7 cellular contexts compared by ENCODE assay signal in genomic region chr15:44560926-44561325, GRCh38. TPM values are rescaled to one million over a fixed set of nuclear protein-coding genes. Genes with fewer than 3 reads are reported as not detected.
DNase-seq lines count a peak whose midpoint lies in the region; ATAC-seq and TF ChIP-seq lines count a peak whose summit lies in the region.
"Not testable (repeated sequence)": the region's sequence is repeated elsewhere in the genome, so short reads cannot be mapped to it uniquely, and the experiment has no call there.

No MANE protein-coding gene starts in this region.

- peaks cover 22% of the 10 kb centered on the region for H3K4me1 Mint-ChIP-seq in CD8-positive, alpha-beta T cell (ENCODE audit: low read depth)
- H3K4me1 Mint-ChIP-seq in HFFc6 (ENCODE audit: low read depth); immature natural killer cell: not testable (repeated sequence)
- peaks cover 15% of the 10 kb centered on the region for H3K4me1 Mint-ChIP-seq in activated CD4-positive, alpha-beta T cell treated with anti-CD3 and anti-CD28 coated beads, Interleukin-2, amount 10 ng/mL, durations not matched to agents 24 days and 14 days
- H3K4me1 Mint-ChIP-seq in activated T-cell treated with anti-CD3 and anti-CD28 coated beads, Interleukin-2, amount 50 U/mL, for 4 hours (ENCODE audit: low read depth) = peaks cover 26% of the 10 kb centered on the region
- peaks cover 33% of the 10 kb centered on the region for H3K4me1 Mint-ChIP-seq in activated naive CD8-positive, alpha-beta T cell (ENCODE audit: low read depth)
- peaks cover 12% of the 10 kb centered on the region for H3K4me1 Mint-ChIP-seq in stimulated activated effector memory CD8-positive, alpha-beta T cell treated with anti-CD3 and anti-CD28 coated beads, Interleukin-12 subunit alpha, Interleukin-12 subunit beta, amount 100 ng/mL, for 72 hours

- not testable (repeated sequence) for H3K9me3 Mint-ChIP-seq in CD8-positive, alpha-beta T cell; HFFc6; activated CD4-positive, alpha-beta T cell treated with anti-CD3 and anti-CD28 coated beads, Interleukin-2, amount 10 ng/mL, durations not matched to agents 24 days and 14 days; activated T-cell treated with anti-CD3 and anti-CD28 coated beads, Interleukin-2, amount 50 U/mL, for 4 hours; activated naive CD8-positive, alpha-beta T cell (ENCODE audit: low read depth); immature natural killer cell; stimulated activated effector memory CD8-positive, alpha-beta T cell treated with anti-CD3 and anti-CD28 coated beads, Interleukin-12 subunit alpha, Interleukin-12 subunit beta, amount 100 ng/mL, for 72 hours

- CTCF ChIA-PET in CD8-positive, alpha-beta T cell (lab: Charles Lee) = not testable (repeated sequence)

- H3K27ac ChIP-seq in CD8-positive, alpha-beta T cell (ENCODE audit: low read depth, low read length) = not testable (repeated sequence)

- not testable (repeated sequence) for H3K4me3 Mint-ChIP-seq in CD8-positive, alpha-beta T cell; HFFc6; activated CD4-positive, alpha-beta T cell treated with anti-CD3 and anti-CD28 coated beads, Interleukin-2, amount 10 ng/mL, durations not matched to agents 24 days and 14 days; activated T-cell treated with anti-CD3 and anti-CD28 coated beads, Interleukin-2, amount 50 U/mL, for 4 hours; activated naive CD8-positive, alpha-beta T cell; immature natural killer cell; stimulated activated effector memory CD8-positive, alpha-beta T cell treated with anti-CD3 and anti-CD28 coated beads, Interleukin-12 subunit alpha, Interleukin-12 subunit beta, amount 100 ng/mL, for 72 hours

- H3K27ac Mint-ChIP-seq in CD8-positive, alpha-beta T cell = peak overlapping the region; percentile 75
- H3K27ac Mint-ChIP-seq in HFFc6 = peak overlapping the region; percentile 22
- H3K27ac Mint-ChIP-seq in activated CD4-positive, alpha-beta T cell treated with anti-CD3 and anti-CD28 coated beads, Interleukin-2, amount 10 ng/mL, durations not matched to agents 24 days and 14 days = peak overlapping the region; percentile 45
- peak overlapping the region; percentile 78 for H3K27ac Mint-ChIP-seq in activated naive CD8-positive, alpha-beta T cell
- peak overlapping the region; percentile 38 to 74 (median 47) for H3K27ac Mint-ChIP-seq in immature natural killer cell
- H3K27ac Mint-ChIP-seq in stimulated activated effector memory CD8-positive, alpha-beta T cell treated with anti-CD3 and anti-CD28 coated beads, Interleukin-12 subunit alpha, Interleukin-12 subunit beta, amount 100 ng/mL, for 72 hours = peak overlapping the region; percentile 81

- POLR2A ChIA-PET in CD8-positive, alpha-beta T cell (lab: Charles Lee) = not testable (repeated sequence)

- ATAC-seq in CD8-positive, alpha-beta T cell = peak; percentile 68
- peak; percentile 10 to 14 for ATAC-seq in activated T-cell treated with anti-CD3 and anti-CD28 coated beads, Interleukin-2, amount 50 U/mL, for 4 hours
- not testable (repeated sequence) for ATAC-seq in stimulated activated effector memory CD8-positive, alpha-beta T cell treated with anti-CD3 and anti-CD28 coated beads, Interleukin-12 subunit alpha, Interleukin-12 subunit beta, amount 100 ng/mL, for 72 hours

- TF ChIP-seq CTCF in CD8-positive, alpha-beta T cell (IDR thresholded peaks at IDR 0.05); HFFc6 (IDR thresholded peaks at IDR 0.05): not testable (repeated sequence)

- not testable (repeated sequence) for DNase-seq in CD8-positive, alpha-beta T cell; HFFc6; activated CD4-positive, alpha-beta T cell treated with anti-CD3 and anti-CD28 coated beads, Interleukin-2, amount 10 ng/mL, durations not matched to agents 24 days and 14 days; activated T-cell treated with anti-CD3 and anti-CD28 coated beads, Interleukin-2, amount 50 U/mL, for 4 hours; immature natural killer cell; stimulated activated effector memory CD8-positive, alpha-beta T cell treated with anti-CD3 and anti-CD28 coated beads, Interleukin-12 subunit alpha, Interleukin-12 subunit beta, amount 100 ng/mL, for 72 hours (ENCODE audit: low spot score in 2 of 2)

- peaks cover 65% of the 10 kb centered on the region for H3K36me3 ChIP-seq in CD8-positive, alpha-beta T cell (ENCODE audit: insufficient read depth, low read length)

- H3K27me3 Mint-ChIP-seq in CD8-positive, alpha-beta T cell (ENCODE audit: low read depth); HFFc6 (ENCODE audit: insufficient read depth); activated CD4-positive, alpha-beta T cell treated with anti-CD3 and anti-CD28 coated beads, Interleukin-2, amount 10 ng/mL, durations not matched to agents 24 days and 14 days; activated T-cell treated with anti-CD3 and anti-CD28 coated beads, Interleukin-2, amount 50 U/mL, for 4 hours (ENCODE audit: low read depth); activated naive CD8-positive, alpha-beta T cell; immature natural killer cell (ENCODE audit: low read depth in 3 of 3): not testable (repeated sequence)

- not testable (repeated sequence) for H3K9me3 ChIP-seq in CD8-positive, alpha-beta T cell (ENCODE audit: low read length)

- not testable (repeated sequence) for H3K27me3 ChIP-seq in CD8-positive, alpha-beta T cell (ENCODE audit: insufficient read depth, low read length)

- not testable (repeated sequence) for H3K4me3 ChIP-seq in CD8-positive, alpha-beta T cell (ENCODE audit: low read depth, low read length)

- intact Hi-C loops in CD8-positive, alpha-beta T cell (cut with DNase I, micrococcal nuclease); activated CD4-positive, alpha-beta T cell treated with anti-CD3 and anti-CD28 coated beads, Interleukin-2, amount 10 ng/mL, durations not matched to agents 24 days and 14 days (cut with micrococcal nuclease): not testable (repeated sequence)

- H3K36me3 Mint-ChIP-seq in CD8-positive, alpha-beta T cell = peaks cover 83% of the 10 kb centered on the region
- H3K36me3 Mint-ChIP-seq in HFFc6 (ENCODE audit: low read depth) (peaks cover 56% of the 10 kb centered on the region), immature natural killer cell (peaks cover 9 to 39% (median 22%) of the 10 kb centered on the region in 3 donors)
- H3K36me3 Mint-ChIP-seq in activated CD4-positive, alpha-beta T cell treated with anti-CD3 and anti-CD28 coated beads, Interleukin-2, amount 10 ng/mL, durations not matched to agents 24 days and 14 days (ENCODE audit: low read depth) = peaks cover 73% of the 10 kb centered on the region
- peaks cover 57% of the 10 kb centered on the region for H3K36me3 Mint-ChIP-seq in activated T-cell treated with anti-CD3 and anti-CD28 coated beads, Interleukin-2, amount 50 U/mL, for 4 hours (ENCODE audit: insufficient read depth)
- H3K36me3 Mint-ChIP-seq in activated naive CD8-positive, alpha-beta T cell = peaks cover 18% of the 10 kb centered on the region
- H3K36me3 Mint-ChIP-seq in stimulated activated effector memory CD8-positive, alpha-beta T cell treated with anti-CD3 and anti-CD28 coated beads, Interleukin-12 subunit alpha, Interleukin-12 subunit beta, amount 100 ng/mL, for 72 hours = peaks cover 100% of the 10 kb centered on the region

- peaks cover 16% of the 10 kb centered on the region for H3K4me1 ChIP-seq in CD8-positive, alpha-beta T cell (ENCODE audit: insufficient read depth, low read length)

RNA-seq across cellular contexts. Expression of gene EIF3J, which starts 24.0 kb away (rescaled TPM):
- 10 to 100 TPM; 63.7 to 68.9 TPM for total RNA-seq in CD8-positive, alpha-beta T cell
- 100 to 1,000 TPM in 1 of 6 experiments, 10 to 100 TPM in 5; 83.2 to 120 (median 87.5) TPM for total RNA-seq in HFFc6 (2021; fragmentation: NEBNext Ultra II Directional; extraction: Animal tissue kit (Norgen Biotek cat#: 25700))
- total RNA-seq in activated CD4-positive, alpha-beta T cell treated with anti-CD3 and anti-CD28 coated beads, Interleukin-2, amount 10 ng/mL, durations not matched to agents 24 days and 14 days = 161 and 166 TPM in 2 replicates
- total RNA-seq in activated T-cell treated with anti-CD3 and anti-CD28 coated beads, Interleukin-2, amount 50 U/mL, for 4 hours = 100 to 1,000 TPM; 197 to 214 (median 201) TPM
- 10 to 100 TPM; 16.8 to 21.0 (median 19.4) TPM for polyA plus RNA-seq in immature natural killer cell

Comparison
In these comparisons a context has a peak if more than half of its experiments do, and no peak if none do; other contexts are left out.
1. H3K27ac Mint-ChIP-seq: peak in every context shown above with its lines; median percentile 81 in stimulated activated effector memory CD8-positive, alpha-beta T cell treated with anti-CD3 and anti-CD28 coated beads, Interleukin-12 subunit alpha, Interleukin-12 subunit beta, amount 100 ng/mL, for 72 hours; 78 in activated naive CD8-positive, alpha-beta T cell; 75 in CD8-positive, alpha-beta T cell; 47 in immature natural killer cell; 45 in activated CD4-positive, alpha-beta T cell treated with anti-CD3 and anti-CD28 coated beads, Interleukin-2, amount 10 ng/mL, durations not matched to agents 24 days and 14 days; 22 in HFFc6.